In the genomic region with DNA sequence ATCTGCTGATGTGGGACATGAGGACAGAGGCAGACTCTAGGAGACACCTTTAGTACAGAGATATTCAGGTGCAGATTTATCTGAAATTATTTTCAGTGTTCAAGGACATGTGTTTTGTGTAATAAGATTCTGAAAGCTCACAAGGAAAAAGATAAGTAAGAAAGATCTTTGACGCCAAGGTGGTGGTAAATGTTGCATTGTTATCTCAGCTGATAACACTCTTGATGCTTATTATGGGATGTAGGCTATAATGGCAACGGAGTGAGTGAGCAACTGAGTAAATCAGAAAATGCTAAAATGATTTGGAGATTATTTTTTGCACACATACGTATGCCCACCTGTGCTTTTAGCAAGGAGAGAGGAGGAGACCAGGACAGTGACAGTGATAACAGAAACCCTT, we compare ENCODE assay signal across 22 cellular contexts.
A peak's percentile ranks its signal among the peaks of the same experiment; 100 is the strongest.
DNase-seq lines count a peak whose midpoint lies in the region; ATAC-seq, FAIRE-seq and TF ChIP-seq lines count a peak whose summit lies in the region.
"Had no signal": no experiment of that assay in that cellular context is flagged by ENCODE, and none has a peak within 500 bp of the region (broad histone marks: within the 10 kb centered on the region; RNA-seq: fewer than 3 reads in every experiment).

No MANE protein-coding gene starts in this region.

- H3K36me3 Mint-ChIP-seq in activated naive CD8-positive, alpha-beta T cell, result no peaks in the 10 kb centered on the region
- no peaks in the 10 kb centered on the region for H3K36me3 Mint-ChIP-seq in activated naive CD8-positive, alpha-beta T cell treated with anti-CD3 and anti-CD28 coated beads, Interleukin-2, amount 50 U/mL, for 24 hours (ENCODE audit: low read depth)
- H3K36me3 Mint-ChIP-seq: CD8-positive, alpha-beta T cell had no signal

- H3K4me3 ChIP-seq in keratinocyte (ENCODE audit: control insufficient read depth in 2 of 3, extremely low read depth in 1 of 3, insufficient read depth in 2 of 3, low read depth in 1 of 3, low read length in 3 of 3), result no peak overlapping the region
- no peak overlapping the region for H3K4me3 ChIP-seq in small intestine (ENCODE audit: low read depth in 1 of 2, low read length in 2 of 2)
- H3K4me3 ChIP-seq: A549; BLaER1 treated with 17β-estradiol and CSF1 and Interleukin-3, amounts not matched to agents 10 nM and 100 nM had no signal

- H3K27me3 Mint-ChIP-seq in activated naive CD8-positive, alpha-beta T cell, result no peaks in the 10 kb centered on the region
- H3K27me3 Mint-ChIP-seq in activated naive CD8-positive, alpha-beta T cell treated with anti-CD3 and anti-CD28 coated beads, Interleukin-2, amount 50 U/mL, for 24 hours, result no peaks in the 10 kb centered on the region
- H3K27me3 Mint-ChIP-seq: CD4-positive, alpha-beta T cell had no signal

- H3K4me1 ChIP-seq in keratinocyte (ENCODE audit: control insufficient read depth, extremely low read depth, insufficient read depth, low read length), result no peaks in the 10 kb centered on the region
- peaks cover 2% of the 10 kb centered on the region in 2 donors for H3K4me1 ChIP-seq in small intestine (ENCODE audit: control insufficient read depth in 2 of 2, insufficient read depth in 1 of 2, low read depth in 1 of 2, low read length in 1 of 2)

- H3K27me3 ChIP-seq in keratinocyte (ENCODE audit: control insufficient read depth, extremely low read depth, insufficient read depth, low read length), result no peaks in the 10 kb centered on the region
- H3K27me3 ChIP-seq in small intestine (ENCODE audit: control insufficient read depth in 2 of 2, insufficient read depth in 2 of 2, low read length in 2 of 2), result no peaks in the 10 kb centered on the region
- H3K27me3 ChIP-seq: BLaER1 treated with 17β-estradiol and CSF1 and Interleukin-3, amounts not matched to agents 10 nM and 100 nM had no signal

- H3K79me2 ChIP-seq in keratinocyte (ENCODE audit: control insufficient read depth, insufficient read depth, low read length), result no peaks in the 10 kb centered on the region

- dilution Hi-C loops in keratinocyte (cut with MboI; ENCODE audit: extremely low pct_ligation_motif_present, low sequenced_read_pairs), result no loop called here

- H3K36me3 ChIP-seq in keratinocyte (ENCODE audit: control insufficient read depth in 2 of 2, extremely low read depth in 1 of 2, insufficient read depth in 2 of 2, low read length in 2 of 2) (no peaks in the 10 kb centered on the region), small intestine (ENCODE audit: control insufficient read depth in 2 of 2, insufficient read depth in 2 of 2, low read length in 2 of 2) (no peaks in the 10 kb centered on the region)
- H3K36me3 ChIP-seq: BLaER1 treated with 17β-estradiol and CSF1 and Interleukin-3, amounts not matched to agents 10 nM and 100 nM had no signal

- FAIRE-seq in keratinocyte (lab: Jason Lieb, UNC) (peak; percentile 20), small intestine (lab: Jason Lieb, UNC) (no peak)
- FAIRE-seq: A549, D721Med, G401.6, GM12891, GM19239 had no signal

- ATAC-seq in activated naive CD8-positive, alpha-beta T cell treated with anti-CD3 and anti-CD28 coated beads, Interleukin-2, amount 50 U/mL, for 24 hours, result no peak
- no peak for ATAC-seq in GM21381 (IDR thresholded peaks at IDR 0.05; ENCODE audit: unreplicated experiment)
- ATAC-seq: A549; CD8-positive, alpha-beta T cell had no signal

- no peak overlapping the region for H3K4me2 ChIP-seq in keratinocyte (ENCODE audit: control insufficient read depth, extremely low read depth, insufficient read depth, low read depth, low read length)
- H3K4me2 ChIP-seq: A549; BLaER1 treated with 17β-estradiol and CSF1 and Interleukin-3, amounts not matched to agents 10 nM and 100 nM had no signal

- H3K27ac Mint-ChIP-seq in activated naive CD8-positive, alpha-beta T cell, result peak overlapping the region; percentile 23
- H3K27ac Mint-ChIP-seq in activated naive CD8-positive, alpha-beta T cell treated with anti-CD3 and anti-CD28 coated beads, Interleukin-2, amount 50 U/mL, for 24 hours, result no peak overlapping the region
- H3K27ac Mint-ChIP-seq: B cell; CD8-positive, alpha-beta T cell had no signal

- no peak for DNase-seq in activated naive CD8-positive, alpha-beta T cell treated with anti-CD3 and anti-CD28 coated beads, Interleukin-2, amount 50 U/mL, for 24 hours
- DNase-seq in keratinocyte (ENCODE audit: low read depth, low spot score) (no peak), small intestine (peak; percentile 81), NCI-H187 (lab: John Stamatoyannopoulos, UW) (no peak)
- DNase-seq: AML-193; Caco-2; Calu3; CD4-positive, alpha-beta T cell; CD8-positive, alpha-beta T cell; DMS79 treated with DMSO at 0.1 percent for 48 hours; GF-D8 had no signal

- peaks cover 54% of the 10 kb centered on the region for H3K4me1 Mint-ChIP-seq in activated naive CD8-positive, alpha-beta T cell (ENCODE audit: low read depth)
- H3K4me1 Mint-ChIP-seq in activated naive CD8-positive, alpha-beta T cell treated with anti-CD3 and anti-CD28 coated beads, Interleukin-2, amount 50 U/mL, for 24 hours, result peaks cover 27% of the 10 kb centered on the region
- H3K4me1 Mint-ChIP-seq: B cell had no signal

- no peaks in the 10 kb centered on the region for H3K9me1 ChIP-seq in keratinocyte (ENCODE audit: control insufficient read depth, extremely low read depth, insufficient read depth, low read length)

- WGBS in small intestine, 3 donors, result 8 to 63% (median 26%) methylated on average over 3 of the region's 3 CpGs

- no peak for TF ChIP-seq CTCF in keratinocyte (optimal IDR thresholded peaks at IDR 0.05 in 1 of 3, IDR thresholded peaks at IDR 0.05 in 1 of 3, conservative IDR thresholded peaks at IDR 0.05 in 1 of 3; ENCODE audit: extremely low read depth in 1 of 3, insufficient read depth in 2 of 3, low read length in 3 of 3)

- no peak overlapping the region for H2AFZ ChIP-seq in keratinocyte (ENCODE audit: control insufficient read depth, low read length)

- H3K4me3 Mint-ChIP-seq in activated naive CD8-positive, alpha-beta T cell, result no peak overlapping the region
- H3K4me3 Mint-ChIP-seq in activated naive CD8-positive, alpha-beta T cell treated with anti-CD3 and anti-CD28 coated beads, Interleukin-2, amount 50 U/mL, for 24 hours, result no peak overlapping the region
- H3K4me3 Mint-ChIP-seq: B cell; CD8-positive, alpha-beta T cell had no signal

- no peak overlapping the region for H3K27ac ChIP-seq in keratinocyte (ENCODE audit: control insufficient read depth, insufficient read depth, low read length)
- no peak overlapping the region for H3K27ac ChIP-seq in small intestine (ENCODE audit: low read depth in 1 of 2, low read length in 1 of 2)
- H3K27ac ChIP-seq: 22Rv1; A549; BLaER1 treated with 17β-estradiol and CSF1 and Interleukin-3, amounts not matched to agents 10 nM and 100 nM; C4-2B had no signal

- no peak overlapping the region for H3K9ac ChIP-seq in keratinocyte (ENCODE audit: control insufficient read depth, extremely low read depth, insufficient read depth, low read length)
- H3K9ac ChIP-seq: BLaER1 treated with 17β-estradiol and CSF1 and Interleukin-3, amounts not matched to agents 10 nM and 100 nM had no signal

- H4K20me1 ChIP-seq in keratinocyte (ENCODE audit: control insufficient read depth, extremely low read depth, insufficient read depth, low read length), result no peaks in the 10 kb centered on the region
- H4K20me1 ChIP-seq: BLaER1 treated with 17β-estradiol and CSF1 and Interleukin-3, amounts not matched to agents 10 nM and 100 nM had no signal

- H3K9me3 Mint-ChIP-seq in activated naive CD8-positive, alpha-beta T cell (ENCODE audit: low read depth), result no peaks in the 10 kb centered on the region
- no peaks in the 10 kb centered on the region for H3K9me3 Mint-ChIP-seq in activated naive CD8-positive, alpha-beta T cell treated with anti-CD3 and anti-CD28 coated beads, Interleukin-2, amount 50 U/mL, for 24 hours
- H3K9me3 Mint-ChIP-seq: CD4-positive, alpha-beta T cell; CD8-positive, alpha-beta T cell had no signal

- H3K9me3 ChIP-seq in keratinocyte (ENCODE audit: control insufficient read depth, low read depth, low read length) (no peaks in the 10 kb centered on the region), small intestine (ENCODE audit: control insufficient read depth, low read depth) (no peaks in the 10 kb centered on the region)
- H3K9me3 ChIP-seq: A549; BLaER1 treated with 17β-estradiol and CSF1 and Interleukin-3, amounts not matched to agents 10 nM and 100 nM; Caco-2 had no signal
